In genomic region chr18:59402432-59403090, GRCh38 we compare ENCODE assay signal across 1 cellular context.
TF ChIP-seq lines count a peak whose summit lies in the region.

No MANE protein-coding gene starts in this region.

TF ChIP-seq in WTC11, 78 proteins besides CTCF, POLR2A, EP300 and RAD21 (continued from another document):
- TF ChIP-seq ZNF512 (CRISPR knock-in tag; IDR thresholded peaks at IDR 0.05; ENCODE audit: borderline replicate concordance) = no peak
- TF ChIP-seq ZNF138 (CRISPR knock-in tag; conservative IDR thresholded peaks at IDR 0.05) = peak; percentile 88; the same call in 1 of the 2 replicates
- peak; percentile 27; the same call in 1 of the 2 replicates for TF ChIP-seq TEAD1 (CRISPR knock-in tag; IDR thresholded peaks at IDR 0.05)
